Comparison of ENCODE assay signal across 9 cellular contexts in genomic region chr2:109663721-109664120, GRCh38. TPM values are rescaled to one million over a fixed set of nuclear protein-coding genes. Genes with fewer than 3 reads are reported as not detected.
A peak's percentile ranks its signal among the peaks of the same experiment; 100 is the strongest.
DNase-seq lines count a peak whose midpoint lies in the region; ATAC-seq, FAIRE-seq and TF ChIP-seq lines count a peak whose summit lies in the region.
"Had no signal": no experiment of that assay in that cellular context is flagged by ENCODE, and none has a peak within 500 bp of the region (broad histone marks: within the 10 kb centered on the region; RNA-seq: fewer than 3 reads in every experiment).

No MANE protein-coding gene starts in this region.

- H3K9me3 ChIP-seq in keratinocyte (ENCODE audit: control insufficient read depth, low read depth, low read length) (no peaks in the 10 kb centered on the region), testis (no peaks in the 10 kb centered on the region)

- DNase-seq in NCI-H1105 treated with DMSO at 0.1 percent for 48 hours (lab: John Stamatoyannopoulos, UW) = peak; percentile 74
- peak; percentile 98 for DNase-seq in MCF 10A (ENCODE audit: unreplicated experiment)
- DNase-seq in keratinocyte (ENCODE audit: low read depth, low spot score) = peak; percentile 55
- peak; percentile 66 for DNase-seq in testis
- DNase-seq in GM19238 (ENCODE audit: insufficient read length, low spot score) = no peak
- DNase-seq in activated T-cell treated with anti-CD3 and anti-CD28 coated beads, Interleukin-2, amount 50 U/mL, for 48 hours = no peak
- DNase-seq: stimulated activated CD4-positive, alpha-beta T cell treated with anti-CD3 and anti-CD28 coated beads, Interleukin-4, amount 100 ng/mL, for 24 hours had no signal

- H2AFZ ChIP-seq in keratinocyte (ENCODE audit: control insufficient read depth, low read length) = peak overlapping the region; percentile 34

- no peak for TF ChIP-seq POLR2A in testis (IDR thresholded peaks at IDR 0.05)

- H3K4me2 ChIP-seq in keratinocyte (ENCODE audit: control insufficient read depth, extremely low read depth, insufficient read depth, low read depth, low read length) = peak overlapping the region; percentile 66

- H3K9me1 ChIP-seq in keratinocyte (ENCODE audit: control insufficient read depth, extremely low read depth, insufficient read depth, low read length) = no peaks in the 10 kb centered on the region

- no TSS peak for BruUV-seq in MCF 10A (replicated peaks; lab: Mats Ljungman, UMichigan)

- CTCF ChIA-PET in MCF 10A (lab: Yijun Ruan, JAX) = interaction anchor here (0.7 to 1.8 kb wide), 9 partner anchors 10 to 150 kb away, joined by 3 to 15 read pairs (median 4); no protein-coding TSS in a partner anchor

- H3K4me1 ChIP-seq in keratinocyte (ENCODE audit: control insufficient read depth, extremely low read depth, insufficient read depth, low read length) = peaks cover 15% of the 10 kb centered on the region
- no peaks in the 10 kb centered on the region for H3K4me1 ChIP-seq in testis

- no peaks in the 10 kb centered on the region for H3K79me2 ChIP-seq in keratinocyte (ENCODE audit: control insufficient read depth, insufficient read depth, low read length)

- H3K36me3 ChIP-seq in keratinocyte (ENCODE audit: control insufficient read depth in 2 of 2, extremely low read depth in 1 of 2, insufficient read depth in 2 of 2, low read length in 2 of 2) = no peaks in the 10 kb centered on the region
- no peaks in the 10 kb centered on the region for H3K36me3 ChIP-seq in testis (ENCODE audit: low read depth, missing control alignments)

- dilution Hi-C loops in keratinocyte (cut with MboI; ENCODE audit: extremely low pct_ligation_motif_present, low sequenced_read_pairs) = no loop called here

- H3K27me3 Mint-ChIP-seq in MCF 10A (ENCODE audit: insufficient read depth, unreplicated experiment) = no peaks in the 10 kb centered on the region

- intact Hi-C loops in MCF 10A (cut with micrococcal nuclease) (loop anchor here (5.0 kb wide), 2 partner anchors 46 to 116 kb away; no protein-coding TSS in a partner anchor), testis (cut with DNase I; ENCODE audit: low total_unique reads) (no loop called here)

- peak overlapping the region; percentile 24 for H3K27ac Mint-ChIP-seq in MCF 10A (ENCODE audit: low read depth, unreplicated experiment)

- no peak for ATAC-seq in HG03095 (IDR thresholded peaks at IDR 0.05; ENCODE audit: unreplicated experiment)

- H3K36me3 Mint-ChIP-seq in MCF 10A (ENCODE audit: insufficient read depth, unreplicated experiment) = no peaks in the 10 kb centered on the region

- H3K27me3 ChIP-seq in keratinocyte (ENCODE audit: control insufficient read depth, extremely low read depth, insufficient read depth, low read length) (no peaks in the 10 kb centered on the region), testis (no peaks in the 10 kb centered on the region)

- POLR2A ChIA-PET in MCF 10A (lab: Yijun Ruan, JAX) = interaction anchor here (0.7 to 5.1 kb wide), 11 partner anchors 10 to 117 kb away, joined by 3 to 44 read pairs (median 6); partner anchors contain the start of genes SEPTIN10 and SOWAHC

- H3K27ac ChIP-seq in keratinocyte (ENCODE audit: control insufficient read depth, insufficient read depth, low read length) = no peak overlapping the region
- H3K27ac ChIP-seq in testis = no peak overlapping the region

- TF ChIP-seq CTCF in MCF 10A (IDR thresholded peaks at IDR 0.05; ENCODE audit: unreplicated experiment) = no peak
- no peak for TF ChIP-seq CTCF in keratinocyte (optimal IDR thresholded peaks at IDR 0.05 in 1 of 3, IDR thresholded peaks at IDR 0.05 in 1 of 3, conservative IDR thresholded peaks at IDR 0.05 in 1 of 3; ENCODE audit: extremely low read depth in 1 of 3, insufficient read depth in 2 of 3, low read length in 3 of 3)
- no peak for TF ChIP-seq CTCF in testis (IDR thresholded peaks at IDR 0.05)

- H4K20me1 ChIP-seq in keratinocyte (ENCODE audit: control insufficient read depth, extremely low read depth, insufficient read depth, low read length) = no peaks in the 10 kb centered on the region

- peaks cover 17% of the 10 kb centered on the region for H3K4me1 Mint-ChIP-seq in MCF 10A (ENCODE audit: insufficient read depth, unreplicated experiment)

- FAIRE-seq in keratinocyte (lab: Jason Lieb, UNC) = peak; percentile 98
- FAIRE-seq: GM12891 had no signal

- H3K9ac ChIP-seq in keratinocyte (ENCODE audit: control insufficient read depth, extremely low read depth, insufficient read depth, low read length) = no peak overlapping the region

- H3K9me3 Mint-ChIP-seq in MCF 10A (ENCODE audit: unreplicated experiment) = no peaks in the 10 kb centered on the region

- no peak overlapping the region for H3K4me3 Mint-ChIP-seq in MCF 10A (ENCODE audit: unreplicated experiment)

- H3K4me3 ChIP-seq in keratinocyte (ENCODE audit: control insufficient read depth in 2 of 3, extremely low read depth in 1 of 3, insufficient read depth in 2 of 3, low read depth in 1 of 3, low read length in 3 of 3) = no peak overlapping the region
- no peak overlapping the region for H3K4me3 ChIP-seq in testis

- 40 to 42% methylated on average over 4 of the region's 4 CpGs for WGBS in testis, 2 donors

RNA-seq across cellular contexts. Expression of gene SOWAHC, which starts 49.6 kb away (rescaled TPM):
- 25.6 and 35.3 TPM in 2 replicates for total RNA-seq in MCF 10A (2022)
- polyA plus RNA-seq in keratinocyte = 15.1 to 22.3 TPM (median 18.0 TPM) in 3 replicates
- 15.1 TPM for polyA plus RNA-seq in keratinocyte (2011; ENCODE audit: low read depth)
- 15.6 and 23.6 TPM in 2 replicates for polyA plus RNA-seq in keratinocyte (2011; cell fraction: cytosol; rRNA removed)
- polyA plus RNA-seq in keratinocyte (2011; cell fraction: nucleus; rRNA removed) = 13.6 and 16.4 TPM in 2 replicates
- 20.2 and 30.0 TPM in 2 replicates for polyA plus RNA-seq in keratinocyte (2012; ENCODE audit: low replicate concordance)
- polyA minus RNA-seq in keratinocyte = 7.1 to 13.6 TPM (median 10.7 TPM) in 3 replicates
- polyA minus RNA-seq in keratinocyte (2011; cell fraction: cytosol; rRNA and poly(A)+ RNA removed) = 37.8 TPM
- polyA minus RNA-seq in keratinocyte (2011; cell fraction: nucleus; rRNA and poly(A)+ RNA removed) = 15.7 and 19.1 TPM in 2 replicates
- 10 to 100 TPM; 28.0 to 30.1 TPM for total RNA-seq in testis
- polyA plus RNA-seq in testis (ENCODE audit: insufficient read depth, low read depth, low replicate concordance) = 13.3 TPM

RNA-seq across cellular contexts. Expression of gene SEPTIN10, which starts 50.0 kb away (rescaled TPM):
- total RNA-seq in MCF 10A (2022) (78.9 and 105 TPM in 2 replicates), testis (100 to 1,000 TPM; 118 to 151 TPM)
- polyA plus RNA-seq in keratinocyte (44.9 to 72.6 TPM (median 71.8 TPM) in 3 replicates), testis (ENCODE audit: insufficient read depth, low read depth, low replicate concordance) (130 TPM)
- 68.7 TPM for polyA plus RNA-seq in keratinocyte (2011; ENCODE audit: low read depth)
- 62.6 and 94.0 TPM in 2 replicates for polyA plus RNA-seq in keratinocyte (2011; cell fraction: cytosol; rRNA removed)
- 53.4 and 58.7 TPM in 2 replicates for polyA plus RNA-seq in keratinocyte (2011; cell fraction: nucleus; rRNA removed)
- 36.9 and 65.6 TPM in 2 replicates for polyA plus RNA-seq in keratinocyte (2012; ENCODE audit: low replicate concordance)
- 10.3 to 54.1 TPM (median 27.0 TPM) in 3 replicates for polyA minus RNA-seq in keratinocyte
- 56.6 TPM for polyA minus RNA-seq in keratinocyte (2011; cell fraction: cytosol; rRNA and poly(A)+ RNA removed)
- polyA minus RNA-seq in keratinocyte (2011; cell fraction: nucleus; rRNA and poly(A)+ RNA removed) = 21.1 and 45.1 TPM in 2 replicates

Comparison
In these comparisons a context has a peak if more than half of its experiments do, and no peak if none do; other contexts are left out.
1. DNase-seq: peak in NCI-H1105 treated with DMSO at 0.1 percent for 48 hours (single experiment), MCF 10A (single experiment), keratinocyte (single experiment) and testis (single experiment); none in GM19238 (single experiment) and activated T-cell treated with anti-CD3 and anti-CD28 coated beads, Interleukin-2, amount 50 U/mL, for 48 hours (0 of 2).